1 cellular context compared by ENCODE assay signal in genomic region chr2:26757873-26758789, GRCh38.
TF ChIP-seq lines count a peak whose summit lies in the region.

No MANE protein-coding gene starts in this region.

TF ChIP-seq in HepG2, 621 proteins besides CTCF, POLR2A, EP300 and RAD21 (continued from another document):
- TF ChIP-seq, protein P1, sequence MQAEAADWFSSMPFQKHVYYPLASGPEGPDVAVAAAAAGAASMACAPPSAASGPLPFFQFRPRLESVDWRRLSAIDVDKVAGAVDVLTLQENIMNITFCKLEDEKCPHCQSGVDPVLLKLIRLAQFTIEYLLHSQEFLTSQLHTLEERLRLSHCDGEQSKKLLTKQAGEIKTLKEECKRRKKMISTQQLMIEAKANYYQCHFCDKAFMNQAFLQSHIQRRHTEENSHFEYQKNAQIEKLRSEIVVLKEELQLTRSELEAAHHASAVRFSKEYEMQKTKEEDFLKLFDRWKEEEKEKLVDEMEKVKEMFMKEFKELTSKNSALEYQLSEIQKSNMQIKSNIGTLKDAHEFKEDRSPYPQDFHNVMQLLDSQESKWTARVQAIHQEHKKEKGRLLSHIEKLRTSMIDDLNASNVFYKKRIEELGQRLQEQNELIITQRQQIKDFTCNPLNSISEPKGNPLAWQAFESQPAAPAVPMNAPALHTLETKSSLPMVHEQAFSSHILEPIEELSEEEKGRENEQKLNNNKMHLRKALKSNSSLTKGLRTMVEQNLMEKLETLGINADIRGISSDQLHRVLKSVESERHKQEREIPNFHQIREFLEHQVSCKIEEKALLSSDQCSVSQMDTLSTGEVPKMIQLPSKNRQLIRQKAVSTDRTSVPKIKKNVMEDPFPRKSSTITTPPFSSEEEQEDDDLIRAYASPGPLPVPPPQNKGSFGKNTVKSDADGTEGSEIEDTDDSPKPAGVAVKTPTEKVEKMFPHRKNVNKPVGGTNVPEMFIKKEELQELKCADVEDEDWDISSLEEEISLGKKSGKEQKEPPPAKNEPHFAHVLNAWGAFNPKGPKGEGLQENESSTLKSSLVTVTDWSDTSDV (CRISPR knock-in tag; IDR thresholded peaks at IDR 0.05), result no peak
- no peak for TF ChIP-seq TOE1 (CRISPR knock-in tag; IDR thresholded peaks at IDR 0.05)
- TF ChIP-seq STAG1 (CRISPR knock-in tag; IDR thresholded peaks at IDR 0.05), result no peak
- TF ChIP-seq JDP2 (CRISPR knock-in tag; IDR thresholded peaks at IDR 0.05; ENCODE audit: borderline replicate concordance), result no peak
- TF ChIP-seq ZKSCAN1 (IDR thresholded peaks at IDR 0.05; ENCODE audit: low read length), result peak; percentile 84
- no peak for TF ChIP-seq ZBTB38 (CRISPR knock-in tag; IDR thresholded peaks at IDR 0.05)
- TF ChIP-seq ZNF10 (CRISPR knock-in tag; IDR thresholded peaks at IDR 0.05; ENCODE audit: borderline replicate concordance, low read depth), result no peak
- no peak for TF ChIP-seq TFDP2 (CRISPR knock-in tag; IDR thresholded peaks at IDR 0.05)
- TF ChIP-seq NR2F1 (CRISPR knock-in tag; IDR thresholded peaks at IDR 0.05), result peak; percentile 13 to 75; a peak in 3 of 4 replicates
- TF ChIP-seq AGO1 (IDR thresholded peaks at IDR 0.05; ENCODE audit: low read depth, low read length, poor library complexity, severe bottlenecking), result no peak
- no peak for TF ChIP-seq NR1H2 (CRISPR knock-in tag; IDR thresholded peaks at IDR 0.05; ENCODE audit: borderline replicate concordance, low read depth)
- TF ChIP-seq HOXA3 (CRISPR knock-in tag; IDR thresholded peaks at IDR 0.05), result peak; percentile 18; the same call in 1 of the 2 replicates
- TF ChIP-seq ZNF792 (CRISPR knock-in tag; IDR thresholded peaks at IDR 0.05), result peak; percentile 89; the same call in 1 of the 2 replicates
- no peak for TF ChIP-seq HMGA1 (CRISPR knock-in tag; conservative IDR thresholded peaks at IDR 0.05)
- peak; percentile 83 for TF ChIP-seq KAT8 (CRISPR knock-in tag; IDR thresholded peaks at IDR 0.05)
- TF ChIP-seq SP140L (CRISPR knock-in tag; IDR thresholded peaks at IDR 0.05; ENCODE audit: borderline replicate concordance), result no peak
- TF ChIP-seq KLF6 (CRISPR knock-in tag; IDR thresholded peaks at IDR 0.05), result peak; percentile 78
- no peak for TF ChIP-seq ZNF546 (CRISPR knock-in tag; conservative IDR thresholded peaks at IDR 0.05)
- no peak for TF ChIP-seq FOXM1 (CRISPR knock-in tag; IDR thresholded peaks at IDR 0.05)
- TF ChIP-seq, protein P2, sequence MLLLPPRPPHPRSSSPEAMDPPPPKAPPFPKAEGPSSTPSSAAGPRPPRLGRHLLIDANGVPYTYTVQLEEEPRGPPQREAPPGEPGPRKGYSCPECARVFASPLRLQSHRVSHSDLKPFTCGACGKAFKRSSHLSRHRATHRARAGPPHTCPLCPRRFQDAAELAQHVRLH (CRISPR knock-in tag; IDR thresholded peaks at IDR 0.05; ENCODE audit: borderline replicate concordance, low read depth), result peak; percentile 27; the same call in 1 of the 2 replicates
- TF ChIP-seq SCMH1 (CRISPR knock-in tag; IDR thresholded peaks at IDR 0.05; ENCODE audit: borderline replicate concordance), result no peak
- TF ChIP-seq ZFP90 (CRISPR knock-in tag; IDR thresholded peaks at IDR 0.05; ENCODE audit: borderline replicate concordance), result no peak
- TF ChIP-seq, protein P3, sequence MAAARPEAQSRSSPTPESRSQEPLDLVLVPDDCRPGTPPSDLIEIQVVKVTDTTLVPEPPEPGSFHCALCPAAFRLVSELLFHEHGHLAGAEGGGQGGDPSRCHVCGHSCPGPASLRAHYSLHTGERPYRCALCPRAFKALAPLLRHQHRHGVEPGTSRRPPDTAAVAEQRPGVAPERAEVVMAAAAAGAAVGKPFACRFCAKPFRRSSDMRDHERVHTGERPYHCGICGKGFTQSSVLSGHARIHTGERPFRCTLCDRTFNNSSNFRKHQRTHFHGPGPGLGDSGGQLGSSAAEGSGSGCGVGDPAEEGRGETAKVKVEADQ (CRISPR knock-in tag; IDR thresholded peaks at IDR 0.05; ENCODE audit: borderline replicate concordance), result no peak
- no peak for TF ChIP-seq RFX1 (IDR thresholded peaks at IDR 0.05)
- no peak for TF ChIP-seq KDM4B (CRISPR knock-in tag; IDR thresholded peaks at IDR 0.05)
- TF ChIP-seq, protein P4, sequence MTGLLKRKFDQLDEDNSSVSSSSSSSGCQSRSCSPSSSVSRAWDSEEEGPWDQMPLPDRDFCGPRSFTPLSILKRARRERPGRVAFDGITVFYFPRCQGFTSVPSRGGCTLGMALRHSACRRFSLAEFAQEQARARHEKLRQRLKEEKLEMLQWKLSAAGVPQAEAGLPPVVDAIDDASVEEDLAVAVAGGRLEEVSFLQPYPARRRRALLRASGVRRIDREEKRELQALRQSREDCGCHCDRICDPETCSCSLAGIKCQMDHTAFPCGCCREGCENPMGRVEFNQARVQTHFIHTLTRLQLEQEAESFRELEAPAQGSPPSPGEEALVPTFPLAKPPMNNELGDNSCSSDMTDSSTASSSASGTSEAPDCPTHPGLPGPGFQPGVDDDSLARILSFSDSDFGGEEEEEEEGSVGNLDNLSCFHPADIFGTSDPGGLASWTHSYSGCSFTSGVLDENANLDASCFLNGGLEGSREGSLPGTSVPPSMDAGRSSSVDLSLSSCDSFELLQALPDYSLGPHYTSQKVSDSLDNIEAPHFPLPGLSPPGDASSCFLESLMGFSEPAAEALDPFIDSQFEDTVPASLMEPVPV (CRISPR knock-in tag; IDR thresholded peaks at IDR 0.05), result no peak
- TF ChIP-seq ATF2 (CRISPR knock-in tag; IDR thresholded peaks at IDR 0.05), result peak; percentile 58; the same call in 1 of the 2 replicates
- no peak for TF ChIP-seq ZNF558 (CRISPR knock-in tag; IDR thresholded peaks at IDR 0.05; ENCODE audit: borderline replicate concordance)
- no peak for TF ChIP-seq ZNF556 (CRISPR knock-in tag; IDR thresholded peaks at IDR 0.05; ENCODE audit: borderline replicate concordance)
- no peak for TF ChIP-seq ZNF263 (CRISPR knock-in tag; IDR thresholded peaks at IDR 0.05)
- TF ChIP-seq CERS6 (CRISPR knock-in tag; IDR thresholded peaks at IDR 0.05), result no peak
- TF ChIP-seq ZNF337 (CRISPR knock-in tag; IDR thresholded peaks at IDR 0.05; ENCODE audit: borderline replicate concordance, low read depth), result no peak
- peak; percentile 93 for TF ChIP-seq NCOA2 (CRISPR knock-in tag; IDR thresholded peaks at IDR 0.05)
- 0 out of 2 replicates have a peak, but pooled peaks have one; percentile 36 for TF ChIP-seq CREM (IDR thresholded peaks at IDR 0.05)
- TF ChIP-seq CREM (CRISPR knock-in tag; IDR thresholded peaks at IDR 0.05), result no peak
- TF ChIP-seq ZNF230 (CRISPR knock-in tag; IDR thresholded peaks at IDR 0.05), result no peak
- TF ChIP-seq NFATC3 (CRISPR knock-in tag; IDR thresholded peaks at IDR 0.05), result 0 out of 2 replicates have a peak, but pooled peaks have one; percentile 68
- no peak for TF ChIP-seq ZNF343 (CRISPR knock-in tag; IDR thresholded peaks at IDR 0.05)
- no peak for TF ChIP-seq PBX2 (CRISPR knock-in tag; IDR thresholded peaks at IDR 0.05)
- TF ChIP-seq MEIS2 (CRISPR knock-in tag; IDR thresholded peaks at IDR 0.05), result no peak
- no peak for TF ChIP-seq ZNF225 (CRISPR knock-in tag; IDR thresholded peaks at IDR 0.05)
- no peak for TF ChIP-seq SNAPC5 (CRISPR knock-in tag; IDR thresholded peaks at IDR 0.05; ENCODE audit: borderline replicate concordance)
- TF ChIP-seq, protein P5, sequence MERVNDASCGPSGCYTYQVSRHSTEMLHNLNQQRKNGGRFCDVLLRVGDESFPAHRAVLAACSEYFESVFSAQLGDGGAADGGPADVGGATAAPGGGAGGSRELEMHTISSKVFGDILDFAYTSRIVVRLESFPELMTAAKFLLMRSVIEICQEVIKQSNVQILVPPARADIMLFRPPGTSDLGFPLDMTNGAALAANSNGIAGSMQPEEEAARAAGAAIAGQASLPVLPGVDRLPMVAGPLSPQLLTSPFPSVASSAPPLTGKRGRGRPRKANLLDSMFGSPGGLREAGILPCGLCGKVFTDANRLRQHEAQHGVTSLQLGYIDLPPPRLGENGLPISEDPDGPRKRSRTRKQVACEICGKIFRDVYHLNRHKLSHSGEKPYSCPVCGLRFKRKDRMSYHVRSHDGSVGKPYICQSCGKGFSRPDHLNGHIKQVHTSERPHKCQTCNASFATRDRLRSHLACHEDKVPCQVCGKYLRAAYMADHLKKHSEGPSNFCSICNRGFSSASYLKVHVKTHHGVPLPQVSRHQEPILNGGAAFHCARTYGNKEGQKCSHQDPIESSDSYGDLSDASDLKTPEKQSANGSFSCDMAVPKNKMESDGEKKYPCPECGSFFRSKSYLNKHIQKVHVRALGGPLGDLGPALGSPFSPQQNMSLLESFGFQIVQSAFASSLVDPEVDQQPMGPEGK (CRISPR knock-in tag; IDR thresholded peaks at IDR 0.05), result no peak
- TF ChIP-seq ELF4 (CRISPR knock-in tag; IDR thresholded peaks at IDR 0.05; ENCODE audit: borderline replicate concordance), result no peak
- TF ChIP-seq ZNF557 (CRISPR knock-in tag; IDR thresholded peaks at IDR 0.05), result no peak
- TF ChIP-seq TEF (CRISPR knock-in tag; IDR thresholded peaks at IDR 0.05), result no peak
